Comparison of ENCODE assay signal across 1 cellular context in genomic region chr17:64447526-64447925, GRCh38.
TF ChIP-seq lines count a peak whose summit lies in the region.

No MANE protein-coding gene starts in this region.

TF ChIP-seq in GM12878, 131 proteins besides CTCF, POLR2A, EP300 and RAD21:
- no peak for TF ChIP-seq BMI1 (IDR thresholded peaks at IDR 0.05; ENCODE audit: borderline replicate concordance)
- TF ChIP-seq EED (IDR thresholded peaks at IDR 0.05; ENCODE audit: low read depth), result 0 out of 2 replicates have a peak, but pooled peaks have one; percentile 13
- no peak for TF ChIP-seq ZSCAN29 (IDR thresholded peaks at IDR 0.05)
- TF ChIP-seq USF1 (IDR thresholded peaks at IDR 0.05; ENCODE audit: borderline replicate concordance, extremely low read length, insufficient read depth, low read depth, low read length), result no peak
- no peak for TF ChIP-seq MEF2A (IDR thresholded peaks at IDR 0.05; ENCODE audit: insufficient read depth, low read depth, low read length)
- TF ChIP-seq RUNX3 (IDR thresholded peaks at IDR 0.05; ENCODE audit: low read length), result peak; percentile 47; the same call in 1 of the 2 replicates
- TF ChIP-seq, protein P1, sequence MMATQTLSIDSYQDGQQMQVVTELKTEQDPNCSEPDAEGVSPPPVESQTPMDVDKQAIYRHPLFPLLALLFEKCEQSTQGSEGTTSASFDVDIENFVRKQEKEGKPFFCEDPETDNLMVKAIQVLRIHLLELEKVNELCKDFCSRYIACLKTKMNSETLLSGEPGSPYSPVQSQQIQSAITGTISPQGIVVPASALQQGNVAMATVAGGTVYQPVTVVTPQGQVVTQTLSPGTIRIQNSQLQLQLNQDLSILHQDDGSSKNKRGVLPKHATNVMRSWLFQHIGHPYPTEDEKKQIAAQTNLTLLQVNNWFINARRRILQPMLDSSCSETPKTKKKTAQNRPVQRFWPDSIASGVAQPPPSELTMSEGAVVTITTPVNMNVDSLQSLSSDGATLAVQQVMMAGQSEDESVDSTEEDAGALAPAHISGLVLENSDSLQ (IDR thresholded peaks at IDR 0.05), result no peak
- TF ChIP-seq PAX8 (IDR thresholded peaks at IDR 0.05), result no peak
- no peak for TF ChIP-seq IRF3 (IDR thresholded peaks at IDR 0.05)
- no peak for TF ChIP-seq NR2C2 (IDR thresholded peaks at IDR 0.05; ENCODE audit: borderline replicate concordance, control insufficient read depth, insufficient read length, low read depth)
- TF ChIP-seq, protein P2, sequence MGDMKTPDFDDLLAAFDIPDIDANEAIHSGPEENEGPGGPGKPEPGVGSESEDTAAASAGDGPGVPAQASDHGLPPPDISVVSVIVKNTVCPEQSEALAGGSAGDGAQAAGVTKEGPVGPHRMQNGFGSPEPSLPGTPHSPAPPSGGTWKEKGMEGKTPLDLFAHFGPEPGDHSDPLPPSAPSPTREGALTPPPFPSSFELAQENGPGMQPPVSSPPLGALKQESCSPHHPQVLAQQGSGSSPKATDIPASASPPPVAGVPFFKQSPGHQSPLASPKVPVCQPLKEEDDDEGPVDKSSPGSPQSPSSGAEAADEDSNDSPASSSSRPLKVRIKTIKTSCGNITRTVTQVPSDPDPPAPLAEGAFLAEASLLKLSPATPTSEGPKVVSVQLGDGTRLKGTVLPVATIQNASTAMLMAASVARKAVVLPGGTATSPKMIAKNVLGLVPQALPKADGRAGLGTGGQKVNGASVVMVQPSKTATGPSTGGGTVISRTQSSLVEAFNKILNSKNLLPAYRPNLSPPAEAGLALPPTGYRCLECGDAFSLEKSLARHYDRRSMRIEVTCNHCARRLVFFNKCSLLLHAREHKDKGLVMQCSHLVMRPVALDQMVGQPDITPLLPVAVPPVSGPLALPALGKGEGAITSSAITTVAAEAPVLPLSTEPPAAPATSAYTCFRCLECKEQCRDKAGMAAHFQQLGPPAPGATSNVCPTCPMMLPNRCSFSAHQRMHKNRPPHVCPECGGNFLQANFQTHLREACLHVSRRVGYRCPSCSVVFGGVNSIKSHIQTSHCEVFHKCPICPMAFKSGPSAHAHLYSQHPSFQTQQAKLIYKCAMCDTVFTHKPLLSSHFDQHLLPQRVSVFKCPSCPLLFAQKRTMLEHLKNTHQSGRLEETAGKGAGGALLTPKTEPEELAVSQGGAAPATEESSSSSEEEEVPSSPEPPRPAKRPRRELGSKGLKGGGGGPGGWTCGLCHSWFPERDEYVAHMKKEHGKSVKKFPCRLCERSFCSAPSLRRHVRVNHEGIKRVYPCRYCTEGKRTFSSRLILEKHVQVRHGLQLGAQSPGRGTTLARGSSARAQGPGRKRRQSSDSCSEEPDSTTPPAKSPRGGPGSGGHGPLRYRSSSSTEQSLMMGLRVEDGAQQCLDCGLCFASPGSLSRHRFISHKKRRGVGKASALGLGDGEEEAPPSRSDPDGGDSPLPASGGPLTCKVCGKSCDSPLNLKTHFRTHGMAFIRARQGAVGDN (IDR thresholded peaks at IDR 0.05), result no peak
- TF ChIP-seq WRNIP1 (IDR thresholded peaks at IDR 0.05; ENCODE audit: borderline replicate concordance, low read depth, low read length), result no peak
- TF ChIP-seq LARP7 (IDR thresholded peaks at IDR 0.05), result no peak
- TF ChIP-seq IRF4 (IDR thresholded peaks at IDR 0.05; ENCODE audit: low read depth, low read length), result no peak
- peak; percentile 56; the same call in 1 of the 2 replicates for TF ChIP-seq ATF2 (IDR thresholded peaks at IDR 0.05; ENCODE audit: low read length)
- TF ChIP-seq CBX5 (IDR thresholded peaks at IDR 0.05; ENCODE audit: low read depth), result no peak
- TF ChIP-seq NFIC (IDR thresholded peaks at IDR 0.05; ENCODE audit: low read depth, low read length), result peak; percentile 62; the same call in 1 of the 2 replicates
- TF ChIP-seq YBX1 (IDR thresholded peaks at IDR 0.05), result no peak
- no peak for TF ChIP-seq SP1 (IDR thresholded peaks at IDR 0.05; ENCODE audit: low read depth, low read length)
- TF ChIP-seq, protein P3, sequence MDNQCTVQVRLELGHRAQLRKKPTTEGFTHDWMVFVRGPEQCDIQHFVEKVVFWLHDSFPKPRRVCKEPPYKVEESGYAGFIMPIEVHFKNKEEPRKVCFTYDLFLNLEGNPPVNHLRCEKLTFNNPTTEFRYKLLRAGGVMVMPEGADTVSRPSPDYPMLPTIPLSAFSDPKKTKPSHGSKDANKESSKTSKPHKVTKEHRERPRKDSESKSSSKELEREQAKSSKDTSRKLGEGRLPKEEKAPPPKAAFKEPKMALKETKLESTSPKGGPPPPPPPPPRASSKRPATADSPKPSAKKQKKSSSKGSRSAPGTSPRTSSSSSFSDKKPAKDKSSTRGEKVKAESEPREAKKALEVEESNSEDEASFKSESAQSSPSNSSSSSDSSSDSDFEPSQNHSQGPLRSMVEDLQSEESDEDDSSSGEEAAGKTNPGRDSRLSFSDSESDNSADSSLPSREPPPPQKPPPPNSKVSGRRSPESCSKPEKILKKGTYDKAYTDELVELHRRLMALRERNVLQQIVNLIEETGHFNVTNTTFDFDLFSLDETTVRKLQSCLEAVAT (IDR thresholded peaks at IDR 0.05), result no peak
- no peak for TF ChIP-seq BCL11A (IDR thresholded peaks at IDR 0.05; ENCODE audit: low read depth, low read length)
- no peak for TF ChIP-seq RBBP5 (conservative IDR thresholded peaks at IDR 0.05)
- no peak for TF ChIP-seq SIN3A (IDR thresholded peaks at IDR 0.05; ENCODE audit: low read depth, low read length)
- TF ChIP-seq MTA2 (IDR thresholded peaks at IDR 0.05; ENCODE audit: low read depth), result no peak
- no peak for TF ChIP-seq NR2F1 (conservative IDR thresholded peaks at IDR 0.05)
- TF ChIP-seq TCF7 (IDR thresholded peaks at IDR 0.05; ENCODE audit: borderline replicate concordance), result no peak
- no peak for TF ChIP-seq NR2C1 (IDR thresholded peaks at IDR 0.05)
- TF ChIP-seq TBL1XR1 (IDR thresholded peaks at IDR 0.05; ENCODE audit: low read depth, low read length), result no peak
- TF ChIP-seq MYC (IDR thresholded peaks at IDR 0.05; ENCODE audit: insufficient read depth, insufficient read length, insufficient replicate concordance, low read length, severe bottlenecking), result no peak
- no peak for TF ChIP-seq TARDBP (IDR thresholded peaks at IDR 0.05; ENCODE audit: borderline replicate concordance)
- TF ChIP-seq, protein P4, sequence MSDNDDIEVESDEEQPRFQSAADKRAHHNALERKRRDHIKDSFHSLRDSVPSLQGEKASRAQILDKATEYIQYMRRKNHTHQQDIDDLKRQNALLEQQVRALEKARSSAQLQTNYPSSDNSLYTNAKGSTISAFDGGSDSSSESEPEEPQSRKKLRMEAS (IDR thresholded peaks at IDR 0.05; ENCODE audit: low read depth, low read length), result no peak
- no peak for TF ChIP-seq FOXK2 (IDR thresholded peaks at IDR 0.05)
- no peak for TF ChIP-seq ZNF622 (IDR thresholded peaks at IDR 0.05)
- no peak for TF ChIP-seq SPI1 (IDR thresholded peaks at IDR 0.05; ENCODE audit: borderline replicate concordance, insufficient read depth, low read depth, low read length)
- TF ChIP-seq HCFC1 (IDR thresholded peaks at IDR 0.05; ENCODE audit: low read length), result no peak
